1 cellular context compared by ENCODE assay signal in the genomic region with DNA sequence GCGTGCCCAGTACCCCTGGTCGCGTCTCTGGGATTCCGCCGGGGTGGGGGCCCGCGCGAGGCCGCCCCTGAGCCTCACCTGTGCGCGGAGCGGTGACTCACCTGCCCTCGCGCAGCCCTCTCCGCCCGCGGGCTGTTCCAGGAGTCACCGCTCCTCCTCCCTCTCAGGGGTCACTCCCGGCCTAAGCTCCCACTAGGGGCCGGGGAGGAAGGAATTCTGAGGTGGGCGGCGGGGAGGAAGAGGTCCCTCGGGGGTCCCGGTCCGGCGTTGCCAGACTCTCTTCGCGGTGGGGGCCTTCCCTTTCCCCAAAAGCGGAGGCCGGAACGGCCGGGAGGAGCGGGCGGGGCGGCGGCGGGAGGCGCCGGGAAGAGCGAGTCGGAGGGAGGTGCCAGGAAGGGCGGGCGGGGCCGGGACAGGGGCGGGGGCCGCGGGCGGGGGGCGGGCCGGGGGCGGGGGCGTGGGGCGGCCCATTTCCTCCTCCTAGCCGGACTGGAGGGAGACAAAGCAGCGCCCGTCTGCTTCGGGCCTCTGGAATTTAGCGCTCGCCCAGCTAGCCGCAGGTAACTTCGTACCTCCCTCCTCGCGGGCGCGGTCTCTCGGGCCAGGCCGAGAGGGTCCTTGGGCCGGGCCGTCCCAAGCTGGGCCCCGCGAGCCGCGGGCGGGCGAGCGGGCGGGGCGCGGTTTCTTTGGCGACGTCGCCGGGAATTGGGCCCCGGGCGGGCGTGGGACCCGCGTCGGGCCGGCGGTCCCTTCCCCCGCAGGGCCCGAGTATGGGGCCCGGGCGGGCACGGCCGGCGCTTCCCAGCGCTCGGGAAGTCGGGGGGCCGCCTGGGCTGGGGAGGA.
A peak's percentile ranks its signal among the peaks of the same experiment; 100 is the strongest.
TF ChIP-seq lines count a peak whose summit lies in the region.

A gene with protein sequence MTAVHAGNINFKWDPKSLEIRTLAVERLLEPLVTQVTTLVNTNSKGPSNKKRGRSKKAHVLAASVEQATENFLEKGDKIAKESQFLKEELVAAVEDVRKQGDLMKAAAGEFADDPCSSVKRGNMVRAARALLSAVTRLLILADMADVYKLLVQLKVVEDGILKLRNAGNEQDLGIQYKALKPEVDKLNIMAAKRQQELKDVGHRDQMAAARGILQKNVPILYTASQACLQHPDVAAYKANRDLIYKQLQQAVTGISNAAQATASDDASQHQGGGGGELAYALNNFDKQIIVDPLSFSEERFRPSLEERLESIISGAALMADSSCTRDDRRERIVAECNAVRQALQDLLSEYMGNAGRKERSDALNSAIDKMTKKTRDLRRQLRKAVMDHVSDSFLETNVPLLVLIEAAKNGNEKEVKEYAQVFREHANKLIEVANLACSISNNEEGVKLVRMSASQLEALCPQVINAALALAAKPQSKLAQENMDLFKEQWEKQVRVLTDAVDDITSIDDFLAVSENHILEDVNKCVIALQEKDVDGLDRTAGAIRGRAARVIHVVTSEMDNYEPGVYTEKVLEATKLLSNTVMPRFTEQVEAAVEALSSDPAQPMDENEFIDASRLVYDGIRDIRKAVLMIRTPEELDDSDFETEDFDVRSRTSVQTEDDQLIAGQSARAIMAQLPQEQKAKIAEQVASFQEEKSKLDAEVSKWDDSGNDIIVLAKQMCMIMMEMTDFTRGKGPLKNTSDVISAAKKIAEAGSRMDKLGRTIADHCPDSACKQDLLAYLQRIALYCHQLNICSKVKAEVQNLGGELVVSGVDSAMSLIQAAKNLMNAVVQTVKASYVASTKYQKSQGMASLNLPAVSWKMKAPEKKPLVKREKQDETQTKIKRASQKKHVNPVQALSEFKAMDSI (plus strand): TSS at position 475 of the 843 bp plus-strand sequence. CDS start 28,500 bp downstream, outside the sequence.

TF ChIP-seq in HepG2, 621 proteins besides CTCF, POLR2A, EP300 and RAD21 (continued from another document and continues in another):
- TF ChIP-seq SOX13 (IDR thresholded peaks at IDR 0.05) (peak; percentile 33; the same call in 1 of the 2 replicates), SOX13 (CRISPR knock-in tag; conservative IDR thresholded peaks at IDR 0.05 in 1 of 2, IDR thresholded peaks at IDR 0.05 in 1 of 2) (no peak; a peak in 1 of 4 replicates), IKZF4 (CRISPR knock-in tag; IDR thresholded peaks at IDR 0.05; ENCODE audit: borderline replicate concordance, low read depth, not compliant biosample characterization) (peak; percentile 64), PITX1 (CRISPR knock-in tag; IDR thresholded peaks at IDR 0.05) (peak; percentile 67; the same call in 1 of the 2 replicates), KDM4B (CRISPR knock-in tag; IDR thresholded peaks at IDR 0.05) (peak; percentile 20; the same call in 1 of the 2 replicates), POLR2AphosphoS5 (IDR thresholded peaks at IDR 0.05; ENCODE audit: low read depth, low read length) (peak; percentile 77), SNAI1 (CRISPR knock-in tag; IDR thresholded peaks at IDR 0.05; ENCODE audit: borderline replicate concordance) (0 out of 2 replicates have a peak, but pooled peaks have one; percentile 74), ZBTB20 (CRISPR knock-in tag; IDR thresholded peaks at IDR 0.05; ENCODE audit: borderline replicate concordance, low read depth) (0 out of 2 replicates have a peak, but pooled peaks have one; percentile 23), XRCC5 (optimal IDR thresholded peaks at IDR 0.05; ENCODE audit: low read length) (peak; percentile 67), ZNF292 (CRISPR knock-in tag; IDR thresholded peaks at IDR 0.05; ENCODE audit: borderline replicate concordance, low read depth) (0 out of 2 replicates have a peak, but pooled peaks have one; percentile 27), CAMTA2 (CRISPR knock-in tag; IDR thresholded peaks at IDR 0.05; ENCODE audit: borderline replicate concordance) (peak; percentile 58; the same call in 1 of the 2 replicates), NR2F6 (IDR thresholded peaks at IDR 0.05) (peak; percentile 46; the same call in 1 of the 2 replicates), NR2F6 (CRISPR knock-in tag; IDR thresholded peaks at IDR 0.05) (peak; percentile 49; the same call in 1 of the 2 replicates), ZNF766 (CRISPR knock-in tag; IDR thresholded peaks at IDR 0.05; ENCODE audit: borderline replicate concordance) (no peak), YY1 (IDR thresholded peaks at IDR 0.05; ENCODE audit: insufficient read depth, insufficient replicate concordance, low read depth, low read length) (peak; percentile 11), ZNF138 (CRISPR knock-in tag; IDR thresholded peaks at IDR 0.05; ENCODE audit: low read depth) (0 out of 2 replicates have a peak, but pooled peaks have one; percentile 48), IRF2 (CRISPR knock-in tag; IDR thresholded peaks at IDR 0.05) (no peak), HOXA9 (CRISPR knock-in tag; IDR thresholded peaks at IDR 0.05; ENCODE audit: borderline replicate concordance) (0 out of 2 replicates have a peak, but pooled peaks have one; percentile 25), ZNF781 (CRISPR knock-in tag; IDR thresholded peaks at IDR 0.05; ENCODE audit: borderline replicate concordance, not compliant biosample characterization) (peak; percentile 56), ZFX (CRISPR knock-in tag; IDR thresholded peaks at IDR 0.05; ENCODE audit: low read depth) (peak; percentile 84), HNRNPLL (IDR thresholded peaks at IDR 0.05; ENCODE audit: low read depth, low read length, poor library complexity, severe bottlenecking) (peak; percentile 55), ZC3H13 (CRISPR knock-in tag; IDR thresholded peaks at IDR 0.05) (0 out of 2 replicates have a peak, but pooled peaks have one; percentile 69), ZNF704 (CRISPR knock-in tag; IDR thresholded peaks at IDR 0.05; ENCODE audit: borderline replicate concordance) (no peak), ZSCAN31 (CRISPR knock-in tag; IDR thresholded peaks at IDR 0.05; ENCODE audit: low read depth) (0 out of 2 replicates have a peak, but pooled peaks have one; percentile 16), NR2F2 (IDR thresholded peaks at IDR 0.05; ENCODE audit: borderline replicate concordance, low read depth) (0 out of 2 replicates have a peak, but pooled peaks have one; percentile 14), SKI (IDR thresholded peaks at IDR 0.05; ENCODE audit: partially characterized antibody) (peak; percentile 19), ZNF253 (CRISPR knock-in tag; IDR thresholded peaks at IDR 0.05; ENCODE audit: borderline replicate concordance) (0 out of 2 replicates have a peak, but pooled peaks have one; percentile 49), ZBTB2 (CRISPR knock-in tag; IDR thresholded peaks at IDR 0.05; ENCODE audit: low read depth) (0 out of 2 replicates have a peak, but pooled peaks have one; percentile 32), TAF1 (CRISPR knock-in tag; IDR thresholded peaks at IDR 0.05) (peak; percentile 64), NPAS2 (CRISPR knock-in tag; IDR thresholded peaks at IDR 0.05; ENCODE audit: borderline replicate concordance) (no peak), MEIS2 (CRISPR knock-in tag; IDR thresholded peaks at IDR 0.05) (peak; percentile 40; the same call in 1 of the 2 replicates), ZFY (CRISPR knock-in tag; IDR thresholded peaks at IDR 0.05) (peak; percentile 91), ZNF20 (CRISPR knock-in tag; IDR thresholded peaks at IDR 0.05) (peak; percentile 51; the same call in 1 of the 2 replicates)
- TF ChIP-seq, protein P1, sequence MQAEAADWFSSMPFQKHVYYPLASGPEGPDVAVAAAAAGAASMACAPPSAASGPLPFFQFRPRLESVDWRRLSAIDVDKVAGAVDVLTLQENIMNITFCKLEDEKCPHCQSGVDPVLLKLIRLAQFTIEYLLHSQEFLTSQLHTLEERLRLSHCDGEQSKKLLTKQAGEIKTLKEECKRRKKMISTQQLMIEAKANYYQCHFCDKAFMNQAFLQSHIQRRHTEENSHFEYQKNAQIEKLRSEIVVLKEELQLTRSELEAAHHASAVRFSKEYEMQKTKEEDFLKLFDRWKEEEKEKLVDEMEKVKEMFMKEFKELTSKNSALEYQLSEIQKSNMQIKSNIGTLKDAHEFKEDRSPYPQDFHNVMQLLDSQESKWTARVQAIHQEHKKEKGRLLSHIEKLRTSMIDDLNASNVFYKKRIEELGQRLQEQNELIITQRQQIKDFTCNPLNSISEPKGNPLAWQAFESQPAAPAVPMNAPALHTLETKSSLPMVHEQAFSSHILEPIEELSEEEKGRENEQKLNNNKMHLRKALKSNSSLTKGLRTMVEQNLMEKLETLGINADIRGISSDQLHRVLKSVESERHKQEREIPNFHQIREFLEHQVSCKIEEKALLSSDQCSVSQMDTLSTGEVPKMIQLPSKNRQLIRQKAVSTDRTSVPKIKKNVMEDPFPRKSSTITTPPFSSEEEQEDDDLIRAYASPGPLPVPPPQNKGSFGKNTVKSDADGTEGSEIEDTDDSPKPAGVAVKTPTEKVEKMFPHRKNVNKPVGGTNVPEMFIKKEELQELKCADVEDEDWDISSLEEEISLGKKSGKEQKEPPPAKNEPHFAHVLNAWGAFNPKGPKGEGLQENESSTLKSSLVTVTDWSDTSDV (CRISPR knock-in tag; IDR thresholded peaks at IDR 0.05): 0 out of 2 replicates have a peak, but pooled peaks have one; percentile 36
- TF ChIP-seq, protein P2, sequence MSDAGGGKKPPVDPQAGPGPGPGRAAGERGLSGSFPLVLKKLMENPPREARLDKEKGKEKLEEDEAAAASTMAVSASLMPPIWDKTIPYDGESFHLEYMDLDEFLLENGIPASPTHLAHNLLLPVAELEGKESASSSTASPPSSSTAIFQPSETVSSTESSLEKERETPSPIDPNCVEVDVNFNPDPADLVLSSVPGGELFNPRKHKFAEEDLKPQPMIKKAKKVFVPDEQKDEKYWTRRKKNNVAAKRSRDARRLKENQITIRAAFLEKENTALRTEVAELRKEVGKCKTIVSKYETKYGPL (CRISPR knock-in tag; IDR thresholded peaks at IDR 0.05): no peak
- TF ChIP-seq, protein P3, sequence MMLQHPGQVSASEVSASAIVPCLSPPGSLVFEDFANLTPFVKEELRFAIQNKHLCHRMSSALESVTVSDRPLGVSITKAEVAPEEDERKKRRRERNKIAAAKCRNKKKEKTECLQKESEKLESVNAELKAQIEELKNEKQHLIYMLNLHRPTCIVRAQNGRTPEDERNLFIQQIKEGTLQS (CRISPR knock-in tag; IDR thresholded peaks at IDR 0.05): peak; percentile 77
- TF ChIP-seq, protein P4, sequence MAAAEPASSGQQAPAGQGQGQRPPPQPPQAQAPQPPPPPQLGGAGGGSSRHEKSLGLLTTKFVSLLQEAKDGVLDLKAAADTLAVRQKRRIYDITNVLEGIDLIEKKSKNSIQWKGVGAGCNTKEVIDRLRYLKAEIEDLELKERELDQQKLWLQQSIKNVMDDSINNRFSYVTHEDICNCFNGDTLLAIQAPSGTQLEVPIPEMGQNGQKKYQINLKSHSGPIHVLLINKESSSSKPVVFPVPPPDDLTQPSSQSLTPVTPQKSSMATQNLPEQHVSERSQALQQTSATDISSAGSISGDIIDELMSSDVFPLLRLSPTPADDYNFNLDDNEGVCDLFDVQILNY (CRISPR knock-in tag; conservative IDR thresholded peaks at IDR 0.05): 0 out of 2 replicates have a peak, but pooled peaks have one; percentile 8
- TF ChIP-seq, protein P5, sequence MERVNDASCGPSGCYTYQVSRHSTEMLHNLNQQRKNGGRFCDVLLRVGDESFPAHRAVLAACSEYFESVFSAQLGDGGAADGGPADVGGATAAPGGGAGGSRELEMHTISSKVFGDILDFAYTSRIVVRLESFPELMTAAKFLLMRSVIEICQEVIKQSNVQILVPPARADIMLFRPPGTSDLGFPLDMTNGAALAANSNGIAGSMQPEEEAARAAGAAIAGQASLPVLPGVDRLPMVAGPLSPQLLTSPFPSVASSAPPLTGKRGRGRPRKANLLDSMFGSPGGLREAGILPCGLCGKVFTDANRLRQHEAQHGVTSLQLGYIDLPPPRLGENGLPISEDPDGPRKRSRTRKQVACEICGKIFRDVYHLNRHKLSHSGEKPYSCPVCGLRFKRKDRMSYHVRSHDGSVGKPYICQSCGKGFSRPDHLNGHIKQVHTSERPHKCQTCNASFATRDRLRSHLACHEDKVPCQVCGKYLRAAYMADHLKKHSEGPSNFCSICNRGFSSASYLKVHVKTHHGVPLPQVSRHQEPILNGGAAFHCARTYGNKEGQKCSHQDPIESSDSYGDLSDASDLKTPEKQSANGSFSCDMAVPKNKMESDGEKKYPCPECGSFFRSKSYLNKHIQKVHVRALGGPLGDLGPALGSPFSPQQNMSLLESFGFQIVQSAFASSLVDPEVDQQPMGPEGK (CRISPR knock-in tag; IDR thresholded peaks at IDR 0.05): peak; percentile 88
